ENCODE assay signal across 8 cellular contexts in genomic region chr6:2875840-2876207, GRCh38. TPM values are rescaled to one million over a fixed set of nuclear protein-coding genes. Genes with fewer than 3 reads are reported as not detected.
A peak's percentile ranks its signal among the peaks of the same experiment; 100 is the strongest.
DNase-seq lines count a peak whose midpoint lies in the region; ATAC-seq and TF ChIP-seq lines count a peak whose summit lies in the region.

No MANE protein-coding gene starts in this region.

- POLR2A ChIA-PET in naive thymus-derived CD8-positive, alpha-beta T cell (lab: Charles Lee), result interaction anchor here (0.7 to 6.8 kb wide), 6 partner anchors 23 to 65 kb away, joined by 3 to 56 read pairs (median 8); partner anchors contain the start of gene SERPINB1

- intact Hi-C loops in esophagus squamous epithelium (cut with DNase I), result no loop called here

- peak; percentile 55 for DNase-seq in AG08396 (ENCODE audit: low spot score)
- DNase-seq in activated T-cell treated with anti-CD3 and anti-CD28 coated beads, Interleukin-2, amount 50 U/mL, for 48 hours, result peak; percentile 60 to 61
- DNase-seq in esophagus squamous epithelium (lab: John Stamatoyannopoulos, UW), result no peak
- peak; percentile 41 to 80 (median 52) for DNase-seq in naive thymus-derived CD8-positive, alpha-beta T cell
- DNase-seq in SIG-M5 treated with dmso at 0.1 percent for 504 hours (lab: John Stamatoyannopoulos, UW; ENCODE audit: unreplicated experiment), result no peak

- H3K36me3 ChIP-seq in esophagus squamous epithelium, result no peaks in the 10 kb centered on the region

- peaks cover 0 to 6% (median 0%) of the 10 kb centered on the region in 9 donors for H3K9me3 Mint-ChIP-seq in naive thymus-derived CD8-positive, alpha-beta T cell

- H3K4me1 ChIP-seq in esophagus squamous epithelium, result peaks cover 23 to 46% (median 30%) of the 10 kb centered on the region in 3 donors

- H3K27ac Mint-ChIP-seq in naive thymus-derived CD8-positive, alpha-beta T cell, result peak overlapping the region; percentile 89 to 97 (median 94)

- no peaks in the 10 kb centered on the region for H3K27me3 Mint-ChIP-seq in naive thymus-derived CD8-positive, alpha-beta T cell

- peaks cover 38 to 82% (median 76%) of the 10 kb centered on the region in 4 donors for H3K4me1 Mint-ChIP-seq in naive thymus-derived CD8-positive, alpha-beta T cell

- no peaks in the 10 kb centered on the region for H3K36me3 Mint-ChIP-seq in naive thymus-derived CD8-positive, alpha-beta T cell

- H3K4me3 Mint-ChIP-seq in naive thymus-derived CD8-positive, alpha-beta T cell, result peak overlapping the region; percentile 72 to 94 (median 86)

- H3K4me3 ChIP-seq in esophagus squamous epithelium, result peak overlapping the region; percentile 49 to 68 (median 59)

- peak; percentile 26 for ATAC-seq in HG02759 (IDR thresholded peaks at IDR 0.05; ENCODE audit: unreplicated experiment)
- ATAC-seq in naive thymus-derived CD8-positive, alpha-beta T cell, result peak; percentile 73 to 76
- ATAC-seq in GM19324 (IDR thresholded peaks at IDR 0.05; ENCODE audit: low FRiP score, unreplicated experiment), result no peak
- ATAC-seq in HG03139 (IDR thresholded peaks at IDR 0.05; ENCODE audit: unreplicated experiment), result no peak

- H3K9me3 ChIP-seq in esophagus squamous epithelium, result no peaks in the 10 kb centered on the region

- H3K27me3 ChIP-seq in esophagus squamous epithelium, result no peaks in the 10 kb centered on the region

- no peak for TF ChIP-seq CTCF in esophagus squamous epithelium (IDR thresholded peaks at IDR 0.05)

- peak overlapping the region; percentile 84 to 95 (median 90) for H3K27ac ChIP-seq in esophagus squamous epithelium

- no peak for TF ChIP-seq POLR2A in esophagus squamous epithelium (IDR thresholded peaks at IDR 0.05)

- WGBS in esophagus squamous epithelium, 2 donors, result 0% methylated on average over 6 to 8 of the region's 32 CpGs

RNA-seq across cellular contexts. Expression of gene SERPINB9, which starts 27.3 kb away (rescaled TPM):
- 10 to 100 TPM in 2 of 4 donors, 1 to 10 TPM in 2; 7.5 to 40.4 (median 12.1) TPM for total RNA-seq in esophagus squamous epithelium
- total RNA-seq in naive thymus-derived CD8-positive, alpha-beta T cell, result 10 to 100 TPM; 56.6 to 57.1 TPM
- polyA plus RNA-seq in naive thymus-derived CD8-positive, alpha-beta T cell, result 10 to 100 TPM; 29.9 to 37.2 (median 35.0) TPM

RNA-seq across cellular contexts. Expression of gene SERPINB1, which starts 34.2 kb away (rescaled TPM):
- total RNA-seq in esophagus squamous epithelium, result 1,000 to 10,000 TPM in 1 of 4 donors, 100 to 1,000 TPM in 3; 284 to 1,204 (median 702) TPM
- total RNA-seq in naive thymus-derived CD8-positive, alpha-beta T cell, result 10 to 100 TPM; 65.3 to 67.1 TPM
- 100 to 1,000 TPM; 121 to 130 (median 123) TPM for polyA plus RNA-seq in naive thymus-derived CD8-positive, alpha-beta T cell

Comparison
In these comparisons a context has a peak if more than half of its experiments do, and no peak if none do; other contexts are left out.
1. DNase-seq: peak in AG08396 (single experiment), activated T-cell treated with anti-CD3 and anti-CD28 coated beads, Interleukin-2, amount 50 U/mL, for 48 hours (2 of 2) and naive thymus-derived CD8-positive, alpha-beta T cell (10 of 10); none in esophagus squamous epithelium (single experiment) and SIG-M5 treated with dmso at 0.1 percent for 504 hours (single experiment).
2. ATAC-seq: peak in HG02759 (single experiment) and naive thymus-derived CD8-positive, alpha-beta T cell (2 of 2); none in GM19324 (single experiment) and HG03139 (single experiment).
3. RNA of gene SERPINB1, which starts 34.2 kb away (total RNA-seq): 284 to 1,204 TPM in esophagus squamous epithelium; 65.3 to 67.1 TPM in naive thymus-derived CD8-positive, alpha-beta T cell; every median in the first group is over 4 times any median in the second.